Comparison of ENCODE assay signal across 8 cellular contexts in the genomic region with DNA sequence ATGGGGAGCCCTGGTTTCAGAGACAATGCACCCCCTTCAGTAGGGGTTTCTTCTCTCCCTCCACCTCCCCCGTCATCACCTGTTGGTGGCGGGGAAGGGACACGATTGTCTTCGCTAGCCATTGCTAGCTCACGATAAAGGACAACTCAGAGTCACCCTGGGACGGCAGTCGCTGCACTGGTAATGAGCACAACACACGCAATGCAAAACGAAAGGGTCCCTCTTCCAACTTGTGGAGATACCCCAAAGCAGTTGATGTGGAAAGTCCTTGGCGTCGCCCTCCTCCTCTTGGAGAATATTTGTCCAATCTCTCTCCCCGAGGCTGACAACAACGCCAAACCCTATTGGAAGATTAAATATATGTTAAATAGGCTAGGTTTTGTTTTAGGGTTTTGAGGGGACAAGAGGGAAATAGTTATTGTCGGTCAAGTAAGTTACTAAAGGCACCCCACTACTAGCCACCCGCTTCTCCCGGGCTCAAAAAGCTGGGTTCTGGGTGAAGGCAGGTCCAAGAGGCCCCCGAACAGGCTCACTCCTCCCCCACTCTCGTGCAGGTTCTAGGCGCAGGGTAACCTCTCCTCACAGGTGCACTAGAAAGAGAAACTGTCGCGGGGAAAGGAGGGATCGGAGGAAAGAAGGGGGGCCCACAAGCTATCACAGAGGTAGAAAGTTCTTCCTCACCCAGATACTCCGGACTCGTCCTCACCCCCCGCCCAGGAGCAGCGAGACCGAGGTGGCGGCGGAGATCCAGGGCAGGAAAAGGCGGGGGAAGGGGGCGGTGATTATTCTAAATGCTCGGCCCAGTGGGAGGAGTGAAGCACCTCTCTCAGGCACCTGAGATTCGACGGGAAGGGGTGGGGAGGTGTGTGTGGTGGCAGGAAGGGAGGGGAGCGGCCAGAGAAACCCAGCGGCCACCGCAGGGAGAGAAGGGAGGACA. TPM values are rescaled to one million over a fixed set of nuclear protein-coding genes. Genes with fewer than 3 reads are reported as not detected.
DNase-seq lines count a peak whose midpoint lies in the region; ATAC-seq and TF ChIP-seq lines count a peak whose summit lies in the region.

A gene with protein sequence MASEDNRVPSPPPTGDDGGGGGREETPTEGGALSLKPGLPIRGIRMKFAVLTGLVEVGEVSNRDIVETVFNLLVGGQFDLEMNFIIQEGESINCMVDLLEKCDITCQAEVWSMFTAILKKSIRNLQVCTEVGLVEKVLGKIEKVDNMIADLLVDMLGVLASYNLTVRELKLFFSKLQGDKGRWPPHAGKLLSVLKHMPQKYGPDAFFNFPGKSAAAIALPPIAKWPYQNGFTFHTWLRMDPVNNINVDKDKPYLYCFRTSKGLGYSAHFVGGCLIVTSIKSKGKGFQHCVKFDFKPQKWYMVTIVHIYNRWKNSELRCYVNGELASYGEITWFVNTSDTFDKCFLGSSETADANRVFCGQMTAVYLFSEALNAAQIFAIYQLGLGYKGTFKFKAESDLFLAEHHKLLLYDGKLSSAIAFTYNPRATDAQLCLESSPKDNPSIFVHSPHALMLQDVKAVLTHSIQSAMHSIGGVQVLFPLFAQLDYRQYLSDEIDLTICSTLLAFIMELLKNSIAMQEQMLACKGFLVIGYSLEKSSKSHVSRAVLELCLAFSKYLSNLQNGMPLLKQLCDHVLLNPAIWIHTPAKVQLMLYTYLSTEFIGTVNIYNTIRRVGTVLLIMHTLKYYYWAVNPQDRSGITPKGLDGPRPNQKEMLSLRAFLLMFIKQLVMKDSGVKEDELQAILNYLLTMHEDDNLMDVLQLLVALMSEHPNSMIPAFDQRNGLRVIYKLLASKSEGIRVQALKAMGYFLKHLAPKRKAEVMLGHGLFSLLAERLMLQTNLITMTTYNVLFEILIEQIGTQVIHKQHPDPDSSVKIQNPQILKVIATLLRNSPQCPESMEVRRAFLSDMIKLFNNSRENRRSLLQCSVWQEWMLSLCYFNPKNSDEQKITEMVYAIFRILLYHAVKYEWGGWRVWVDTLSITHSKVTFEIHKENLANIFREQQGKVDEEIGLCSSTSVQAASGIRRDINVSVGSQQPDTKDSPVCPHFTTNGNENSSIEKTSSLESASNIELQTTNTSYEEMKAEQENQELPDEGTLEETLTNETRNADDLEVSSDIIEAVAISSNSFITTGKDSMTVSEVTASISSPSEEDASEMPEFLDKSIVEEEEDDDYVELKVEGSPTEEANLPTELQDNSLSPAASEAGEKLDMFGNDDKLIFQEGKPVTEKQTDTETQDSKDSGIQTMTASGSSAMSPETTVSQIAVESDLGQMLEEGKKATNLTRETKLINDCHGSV (N-terminal part only) (minus strand): TSS at position 764 of the 937 bp plus-strand sequence. CDS start 642 bp downstream, at position 122.

- H3K27ac Mint-ChIP-seq in chondrocyte (ENCODE audit: unreplicated experiment), result peak within 1 kb of the TSS; percentile 96

- TF ChIP-seq CTCF in chondrocyte (IDR thresholded peaks at IDR 0.05), result no peak

- peaks cover 27% of the 10 kb centered on the region for H3K4me1 Mint-ChIP-seq in chondrocyte (ENCODE audit: low read depth)

- H3K27me3 Mint-ChIP-seq in chondrocyte (ENCODE audit: low read depth), result no peaks in the 10 kb centered on the region

- DNase-seq in AG08396 (ENCODE audit: low spot score) (peak; percentile 58), NCI-H460 (ENCODE audit: extremely low read depth, low read depth) (peak; percentile 57), chondrocyte (ENCODE audit: low spot score) (no peak), kidney glomerular epithelial cell (lab: John Stamatoyannopoulos, UW) (peak; percentile 66)
- DNase-seq in activated CD4-positive, alpha-beta T cell treated with anti-CD3 and anti-CD28 coated beads for 24 hours (ENCODE audit: low read depth in 2 of 2), result peak; percentile 72 to 73
- peak; percentile 44 to 69 for DNase-seq in stimulated activated CD4-positive, alpha-beta T cell treated with anti-CD3 and anti-CD28 coated beads, Interleukin-1b, Interleukin-23, amount 100 ng/mL, for 1 hour (ENCODE audit: low read depth in 2 of 2)

- peak within 1 kb of the TSS; percentile 100 for H3K4me3 Mint-ChIP-seq in chondrocyte (ENCODE audit: unreplicated experiment)

- no peaks in the 10 kb centered on the region for H3K36me3 Mint-ChIP-seq in chondrocyte (ENCODE audit: low read depth)

- H3K9me3 Mint-ChIP-seq in chondrocyte (ENCODE audit: low read depth), result no peaks in the 10 kb centered on the region

- ATAC-seq in GM19035 (IDR thresholded peaks at IDR 0.05; ENCODE audit: unreplicated experiment) (peak; percentile 70), HG03354 (IDR thresholded peaks at IDR 0.05; ENCODE audit: poor library complexity, severe bottlenecking, unreplicated experiment) (peak; percentile 66)

RNA-seq across cellular contexts. Expression of the gene that starts here (rescaled TPM):
- total RNA-seq in NCI-H460 (2014; rRNA removed; shearing (Covaris generic)), result 22.9 and 25.7 TPM in 2 replicates
- 11.7 and 19.6 TPM in 2 replicates for polyA plus RNA-seq in NCI-H460 (2014; cell fraction: nucleus; rRNA removed)
- 19.7 to 41.9 TPM (median 25.1 TPM) in 3 replicates for total RNA-seq in chondrocyte
